ENCODE assay signal across 11 cellular contexts in the genomic region with DNA sequence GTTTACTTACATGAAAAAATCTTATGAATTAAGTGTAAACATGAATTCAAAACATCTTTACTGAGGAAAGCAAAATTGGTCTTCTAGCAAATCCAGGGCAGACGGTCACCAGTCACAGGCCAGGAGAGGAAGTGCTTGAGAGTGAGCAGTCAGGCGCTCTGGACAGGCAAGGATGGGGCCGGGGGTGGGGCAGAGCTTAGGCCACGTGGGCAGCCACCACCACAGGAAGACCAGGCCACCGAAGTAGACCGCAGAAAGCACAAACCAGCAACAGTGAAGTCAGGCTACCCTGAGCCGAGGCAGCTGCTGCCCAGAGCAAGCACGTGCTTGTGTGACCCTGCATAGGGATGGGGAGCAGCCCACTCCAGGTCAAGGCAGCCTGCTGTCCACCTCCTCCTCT. TPM values are rescaled to one million over a fixed set of nuclear protein-coding genes. Genes with fewer than 3 reads are reported as not detected.
DNase-seq lines count a peak whose midpoint lies in the region; ATAC-seq and FAIRE-seq lines count a peak whose summit lies in the region.
"Had no signal": no experiment of that assay in that cellular context is flagged by ENCODE, and none has a peak within 500 bp of the region (broad histone marks: within the 10 kb centered on the region; RNA-seq: fewer than 3 reads in every experiment).

No MANE protein-coding gene starts in this region.

- intact Hi-C loops in activated CD4-positive, alpha-beta memory T cell treated with anti-CD3 and anti-CD28 coated beads for 36 hours (cut with micrococcal nuclease) = no loop called here
- intact Hi-C loops in left colon (cut with DNase I, micrococcal nuclease) = no loop called here

- peak; percentile 28 for DNase-seq in activated CD4-positive, alpha-beta memory T cell treated with anti-CD3 and anti-CD28 coated beads, Interleukin-2, amount 10 ng/mL, durations not matched to agents 7 days and 5 days
- no peak for DNase-seq in activated CD4-positive, alpha-beta memory T cell treated with anti-CD3 and anti-CD28 coated beads for 36 hours
- DNase-seq in left colon (peak; percentile 28 to 59), urothelium cell line (ENCODE audit: low spot score) (peak; percentile 36), NCI-H748 treated with DMSO at 0.1 percent for 48 hours (lab: John Stamatoyannopoulos, UW) (no peak)
- DNase-seq in T-helper 2 cell treated with Interferon-gamma antibody and Interleukin-4, amounts not matched to agents 5 μg/mL and 100 μg/mL, for 36 hours (ENCODE audit: low spot score) = no peak
- DNase-seq: SJCRH30; stimulated activated CD4-positive, alpha-beta T cell treated with anti-CD3 and anti-CD28 coated beads, Interleukin-2, amount 100 ng/mL, for 48 hours had no signal

- no peak for FAIRE-seq in urothelium cell line (lab: Jason Lieb, UNC)

- peaks cover 10% of the 10 kb centered on the region for H3K4me1 Mint-ChIP-seq in activated CD4-positive, alpha-beta memory T cell treated with anti-CD3 and anti-CD28 coated beads, Interleukin-2, amount 10 ng/mL, durations not matched to agents 7 days and 5 days
- no peaks in the 10 kb centered on the region for H3K4me1 Mint-ChIP-seq in activated CD4-positive, alpha-beta memory T cell treated with anti-CD3 and anti-CD28 coated beads for 36 hours (ENCODE audit: low read depth)
- H3K4me1 Mint-ChIP-seq in activated T-helper 17 cell treated with anti-CD3 and anti-CD28 coated beads, Interleukin-2, amount 50 U/mL, for 72 hours = peaks cover 10% of the 10 kb centered on the region
- H3K4me1 Mint-ChIP-seq in T-helper 2 cell treated with Interferon-gamma antibody and Interleukin-4, amounts not matched to agents 5 μg/mL and 100 μg/mL, for 36 hours (ENCODE audit: low read depth) = peaks cover 7% of the 10 kb centered on the region

- no peak overlapping the region for H3K27ac Mint-ChIP-seq in activated CD4-positive, alpha-beta memory T cell treated with anti-CD3 and anti-CD28 coated beads, Interleukin-2, amount 10 ng/mL, durations not matched to agents 7 days and 5 days
- no peak overlapping the region for H3K27ac Mint-ChIP-seq in activated CD4-positive, alpha-beta memory T cell treated with anti-CD3 and anti-CD28 coated beads for 36 hours
- H3K27ac Mint-ChIP-seq in activated T-helper 17 cell treated with anti-CD3 and anti-CD28 coated beads, Interleukin-2, amount 50 U/mL, for 72 hours = no peak overlapping the region
- no peak overlapping the region for H3K27ac Mint-ChIP-seq in T-helper 2 cell treated with Interferon-gamma antibody and Interleukin-4, amounts not matched to agents 5 μg/mL and 100 μg/mL, for 36 hours

- no peaks in the 10 kb centered on the region for H3K36me3 Mint-ChIP-seq in activated CD4-positive, alpha-beta memory T cell treated with anti-CD3 and anti-CD28 coated beads, Interleukin-2, amount 10 ng/mL, durations not matched to agents 7 days and 5 days (ENCODE audit: low read depth)
- no peaks in the 10 kb centered on the region for H3K36me3 Mint-ChIP-seq in activated CD4-positive, alpha-beta memory T cell treated with anti-CD3 and anti-CD28 coated beads for 36 hours
- H3K36me3 Mint-ChIP-seq in activated T-helper 17 cell treated with anti-CD3 and anti-CD28 coated beads, Interleukin-2, amount 50 U/mL, for 72 hours (ENCODE audit: low read depth) = no peaks in the 10 kb centered on the region
- no peaks in the 10 kb centered on the region for H3K36me3 Mint-ChIP-seq in T-helper 2 cell treated with Interferon-gamma antibody and Interleukin-4, amounts not matched to agents 5 μg/mL and 100 μg/mL, for 36 hours (ENCODE audit: low read depth)

- H3K4me3 Mint-ChIP-seq in activated CD4-positive, alpha-beta memory T cell treated with anti-CD3 and anti-CD28 coated beads, Interleukin-2, amount 10 ng/mL, durations not matched to agents 7 days and 5 days = no peak overlapping the region
- H3K4me3 Mint-ChIP-seq in activated CD4-positive, alpha-beta memory T cell treated with anti-CD3 and anti-CD28 coated beads for 36 hours = no peak overlapping the region
- H3K4me3 Mint-ChIP-seq in activated T-helper 17 cell treated with anti-CD3 and anti-CD28 coated beads, Interleukin-2, amount 50 U/mL, for 72 hours = no peak overlapping the region
- no peak overlapping the region for H3K4me3 Mint-ChIP-seq in T-helper 2 cell treated with Interferon-gamma antibody and Interleukin-4, amounts not matched to agents 5 μg/mL and 100 μg/mL, for 36 hours

- POLR2A ChIA-PET in activated CD4-positive, alpha-beta memory T cell treated with anti-CD3 and anti-CD28 coated beads, Interleukin-2, amount 10 ng/mL, durations not matched to agents 7 days and 5 days (lab: Charles Lee) = no interaction called here
- POLR2A ChIA-PET in activated CD4-positive, alpha-beta memory T cell treated with anti-CD3 and anti-CD28 coated beads for 36 hours (lab: Charles Lee) = no interaction called here

- H3K27me3 Mint-ChIP-seq in activated CD4-positive, alpha-beta memory T cell treated with anti-CD3 and anti-CD28 coated beads, Interleukin-2, amount 10 ng/mL, durations not matched to agents 7 days and 5 days = peaks cover 6% of the 10 kb centered on the region
- H3K27me3 Mint-ChIP-seq in activated CD4-positive, alpha-beta memory T cell treated with anti-CD3 and anti-CD28 coated beads for 36 hours = peaks cover 11% of the 10 kb centered on the region
- peaks cover 19% of the 10 kb centered on the region for H3K27me3 Mint-ChIP-seq in activated T-helper 17 cell treated with anti-CD3 and anti-CD28 coated beads, Interleukin-2, amount 50 U/mL, for 72 hours
- peaks cover 4% of the 10 kb centered on the region for H3K27me3 Mint-ChIP-seq in T-helper 2 cell treated with Interferon-gamma antibody and Interleukin-4, amounts not matched to agents 5 μg/mL and 100 μg/mL, for 36 hours (ENCODE audit: low read depth)

- CTCF ChIA-PET in activated CD4-positive, alpha-beta memory T cell treated with anti-CD3 and anti-CD28 coated beads, Interleukin-2, amount 10 ng/mL, durations not matched to agents 7 days and 5 days (lab: Charles Lee) = interaction anchor here (1.8 kb wide), 1 partner anchor 39 kb away, joined by 4 read pairs; no protein-coding TSS in a partner anchor
- CTCF ChIA-PET in activated CD4-positive, alpha-beta memory T cell treated with anti-CD3 and anti-CD28 coated beads for 36 hours (lab: Charles Lee) = no interaction called here

- peak; percentile 56 for ATAC-seq in activated T-helper 17 cell treated with anti-CD3 and anti-CD28 coated beads, Interleukin-2, amount 50 U/mL, for 72 hours (replicated peaks)
- no peak for ATAC-seq in left colon
- ATAC-seq in HG03342 (IDR thresholded peaks at IDR 0.05; ENCODE audit: unreplicated experiment) = no peak

- no peaks in the 10 kb centered on the region for H3K9me3 Mint-ChIP-seq in activated CD4-positive, alpha-beta memory T cell treated with anti-CD3 and anti-CD28 coated beads, Interleukin-2, amount 10 ng/mL, durations not matched to agents 7 days and 5 days
- no peaks in the 10 kb centered on the region for H3K9me3 Mint-ChIP-seq in activated CD4-positive, alpha-beta memory T cell treated with anti-CD3 and anti-CD28 coated beads for 36 hours
- H3K9me3 Mint-ChIP-seq in activated T-helper 17 cell treated with anti-CD3 and anti-CD28 coated beads, Interleukin-2, amount 50 U/mL, for 72 hours = no peaks in the 10 kb centered on the region
- no peaks in the 10 kb centered on the region for H3K9me3 Mint-ChIP-seq in T-helper 2 cell treated with Interferon-gamma antibody and Interleukin-4, amounts not matched to agents 5 μg/mL and 100 μg/mL, for 36 hours

RNA-seq across cellular contexts. Expression of gene SLC6A12, which starts 33.5 kb away (rescaled TPM):
- not detected for total RNA-seq in activated CD4-positive, alpha-beta memory T cell treated with anti-CD3 and anti-CD28 coated beads, Interleukin-2, amount 10 ng/mL, durations not matched to agents 7 days and 5 days
- total RNA-seq in activated CD4-positive, alpha-beta memory T cell treated with anti-CD3 and anti-CD28 coated beads for 36 hours = under 1 TPM in 1 of 2 experiments, not detected in 1; 0.43 TPM
- total RNA-seq in activated T-helper 17 cell treated with anti-CD3 and anti-CD28 coated beads, Interleukin-2, amount 50 U/mL, for 72 hours = not detected
- 1 to 10 TPM; 2.3 to 3.9 TPM for total RNA-seq in left colon
- total RNA-seq: endothelial cell of umbilical vein, SJCRH30 had no signal

Comparison
In these comparisons a context has a peak if more than half of its experiments do, and no peak if none do; other contexts are left out.
1. DNase-seq: peak in activated CD4-positive, alpha-beta memory T cell treated with anti-CD3 and anti-CD28 coated beads, Interleukin-2, amount 10 ng/mL, durations not matched to agents 7 days and 5 days (single experiment), left colon (2 of 2) and urothelium cell line (single experiment); none in activated CD4-positive, alpha-beta memory T cell treated with anti-CD3 and anti-CD28 coated beads for 36 hours (single experiment), T-helper 2 cell treated with Interferon-gamma antibody and Interleukin-4, amounts not matched to agents 5 μg/mL and 100 μg/mL, for 36 hours (single experiment) and NCI-H748 treated with DMSO at 0.1 percent for 48 hours (single experiment).